Comparison of ENCODE assay signal across 2 cellular contexts in the genomic region with DNA sequence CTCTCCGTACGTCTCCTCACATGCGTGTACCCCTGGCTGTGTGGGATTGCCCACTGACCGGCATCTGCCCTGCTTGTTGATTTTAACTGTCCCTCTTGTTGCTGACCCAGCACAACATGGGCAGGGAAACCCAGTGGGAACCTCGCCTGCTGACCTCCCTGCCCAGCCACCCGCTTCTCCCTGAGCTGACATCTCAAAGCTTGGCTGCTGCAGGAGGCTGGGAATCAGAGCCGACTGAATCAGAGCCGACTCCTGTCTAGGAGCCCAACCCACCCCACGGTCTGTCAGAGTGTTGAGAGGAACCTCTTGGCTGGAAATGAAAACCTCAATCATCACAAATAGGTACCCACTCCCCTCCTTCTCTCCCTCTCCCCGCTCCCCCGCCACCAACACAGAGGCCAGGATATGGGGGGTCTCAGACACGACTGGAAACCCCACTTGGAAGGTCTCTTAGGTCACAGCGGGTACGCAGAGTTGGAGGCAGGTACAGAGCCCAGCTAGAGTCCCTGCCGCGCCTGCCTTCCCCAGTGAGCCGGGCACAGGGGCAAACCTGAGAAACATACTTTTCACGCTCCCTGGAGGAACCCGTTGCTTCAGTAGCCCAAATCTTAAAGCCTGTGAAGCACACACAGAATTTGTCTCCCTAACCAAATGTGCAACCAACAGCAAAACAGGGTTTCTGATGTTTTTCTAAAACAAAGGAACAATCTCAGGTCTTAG.
TF ChIP-seq lines count a peak whose summit lies in the region.

No MANE protein-coding gene starts in this region.

TF ChIP-seq in GM23338, 12 proteins besides CTCF, POLR2A, EP300 and RAD21:
- TF ChIP-seq JUNB (IDR thresholded peaks at IDR 0.05; ENCODE audit: unreplicated experiment) = no peak
- TF ChIP-seq, protein P1, sequence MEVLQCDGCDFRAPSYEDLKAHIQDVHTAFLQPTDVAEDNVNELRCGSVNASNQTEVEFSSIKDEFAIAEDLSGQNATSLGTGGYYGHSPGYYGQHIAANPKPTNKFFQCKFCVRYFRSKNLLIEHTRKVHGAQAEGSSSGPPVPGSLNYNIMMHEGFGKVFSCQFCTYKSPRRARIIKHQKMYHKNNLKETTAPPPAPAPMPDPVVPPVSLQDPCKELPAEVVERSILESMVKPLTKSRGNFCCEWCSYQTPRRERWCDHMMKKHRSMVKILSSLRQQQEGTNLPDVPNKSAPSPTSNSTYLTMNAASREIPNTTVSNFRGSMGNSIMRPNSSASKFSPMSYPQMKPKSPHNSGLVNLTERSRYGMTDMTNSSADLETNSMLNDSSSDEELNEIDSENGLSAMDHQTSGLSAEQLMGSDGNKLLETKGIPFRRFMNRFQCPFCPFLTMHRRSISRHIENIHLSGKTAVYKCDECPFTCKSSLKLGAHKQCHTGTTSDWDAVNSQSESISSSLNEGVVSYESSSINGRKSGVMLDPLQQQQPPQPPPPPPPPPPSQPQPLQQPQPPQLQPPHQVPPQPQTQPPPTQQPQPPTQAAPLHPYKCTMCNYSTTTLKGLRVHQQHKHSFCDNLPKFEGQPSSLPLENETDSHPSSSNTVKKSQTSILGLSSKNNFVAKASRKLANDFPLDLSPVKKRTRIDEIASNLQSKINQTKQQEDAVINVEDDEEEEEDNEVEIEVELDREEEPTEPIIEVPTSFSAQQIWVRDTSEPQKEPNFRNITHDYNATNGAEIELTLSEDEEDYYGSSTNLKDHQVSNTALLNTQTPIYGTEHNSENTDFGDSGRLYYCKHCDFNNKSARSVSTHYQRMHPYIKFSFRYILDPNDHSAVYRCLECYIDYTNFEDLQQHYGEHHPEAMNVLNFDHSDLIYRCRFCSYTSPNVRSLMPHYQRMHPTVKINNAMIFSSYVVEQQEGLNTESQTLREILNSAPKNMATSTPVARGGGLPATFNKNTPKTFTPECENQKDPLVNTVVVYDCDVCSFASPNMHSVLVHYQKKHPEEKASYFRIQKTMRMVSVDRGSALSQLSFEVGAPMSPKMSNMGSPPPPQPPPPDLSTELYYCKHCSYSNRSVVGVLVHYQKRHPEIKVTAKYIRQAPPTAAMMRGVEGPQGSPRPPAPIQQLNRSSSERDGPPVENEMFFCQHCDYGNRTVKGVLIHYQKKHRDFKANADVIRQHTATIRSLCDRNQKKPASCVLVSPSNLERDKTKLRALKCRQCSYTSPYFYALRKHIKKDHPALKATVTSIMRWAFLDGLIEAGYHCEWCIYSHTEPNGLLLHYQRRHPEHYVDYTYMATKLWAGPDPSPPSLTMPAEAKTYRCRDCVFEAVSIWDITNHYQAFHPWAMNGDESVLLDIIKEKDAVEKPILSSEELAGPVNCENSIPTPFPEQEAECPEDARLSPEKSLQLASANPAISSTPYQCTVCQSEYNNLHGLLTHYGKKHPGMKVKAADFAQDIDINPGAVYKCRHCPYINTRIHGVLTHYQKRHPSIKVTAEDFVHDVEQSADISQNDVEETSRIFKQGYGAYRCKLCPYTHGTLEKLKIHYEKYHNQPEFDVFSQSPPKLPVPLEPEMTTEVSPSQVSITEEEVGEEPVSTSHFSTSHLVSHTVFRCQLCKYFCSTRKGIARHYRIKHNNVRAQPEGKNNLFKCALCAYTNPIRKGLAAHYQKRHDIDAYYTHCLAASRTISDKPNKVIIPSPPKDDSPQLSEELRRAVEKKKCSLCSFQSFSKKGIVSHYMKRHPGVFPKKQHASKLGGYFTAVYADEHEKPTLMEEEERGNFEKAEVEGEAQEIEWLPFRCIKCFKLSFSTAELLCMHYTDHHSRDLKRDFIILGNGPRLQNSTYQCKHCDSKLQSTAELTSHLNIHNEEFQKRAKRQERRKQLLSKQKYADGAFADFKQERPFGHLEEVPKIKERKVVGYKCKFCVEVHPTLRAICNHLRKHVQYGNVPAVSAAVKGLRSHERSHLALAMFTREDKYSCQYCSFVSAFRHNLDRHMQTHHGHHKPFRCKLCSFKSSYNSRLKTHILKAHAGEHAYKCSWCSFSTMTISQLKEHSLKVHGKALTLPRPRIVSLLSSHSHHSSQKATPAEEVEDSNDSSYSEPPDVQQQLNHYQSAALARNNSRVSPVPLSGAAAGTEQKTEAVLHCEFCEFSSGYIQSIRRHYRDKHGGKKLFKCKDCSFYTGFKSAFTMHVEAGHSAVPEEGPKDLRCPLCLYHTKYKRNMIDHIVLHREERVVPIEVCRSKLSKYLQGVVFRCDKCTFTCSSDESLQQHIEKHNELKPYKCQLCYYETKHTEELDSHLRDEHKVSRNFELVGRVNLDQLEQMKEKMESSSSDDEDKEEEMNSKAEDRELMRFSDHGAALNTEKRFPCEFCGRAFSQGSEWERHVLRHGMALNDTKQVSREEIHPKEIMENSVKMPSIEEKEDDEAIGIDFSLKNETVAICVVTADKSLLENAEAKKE (CRISPR knock-in tag; IDR thresholded peaks at IDR 0.05) = no peak
- no peak for TF ChIP-seq STAT1 (IDR thresholded peaks at IDR 0.05; ENCODE audit: unreplicated experiment)
- TF ChIP-seq NANOG (IDR thresholded peaks at IDR 0.05; ENCODE audit: borderline replicate concordance) = no peak
- TF ChIP-seq EZH2 (IDR thresholded peaks at IDR 0.05; ENCODE audit: low read depth, unreplicated experiment) = no peak

TF ChIP-seq in endothelial cell of umbilical vein, 7 proteins besides CTCF, POLR2A, EP300 and RAD21:
- no peak for TF ChIP-seq MYC (IDR thresholded peaks at IDR 0.05; ENCODE audit: low read depth, low read length)
- TF ChIP-seq POLR2AphosphoS5 (IDR thresholded peaks at IDR 0.05; ENCODE audit: insufficient read depth, low read depth, low read length) = no peak
- no peak for TF ChIP-seq GATA2 (IDR thresholded peaks at IDR 0.05; ENCODE audit: insufficient read depth, insufficient read length, low read depth, low read length)
- no peak for TF ChIP-seq JUN (IDR thresholded peaks at IDR 0.05; ENCODE audit: borderline replicate concordance, insufficient read depth, insufficient read length, low read depth)
- peak; percentile 24 for TF ChIP-seq EZH2 (IDR thresholded peaks at IDR 0.05; ENCODE audit: borderline replicate concordance, low read depth, low read length, severe bottlenecking)
